In genomic region chr2:128277961-128278681, GRCh38 we compare ENCODE assay signal across 23 cellular contexts. TPM values are rescaled to one million over a fixed set of nuclear protein-coding genes. Genes with fewer than 3 reads are reported as not detected.
DNase-seq lines count a peak whose midpoint lies in the region; ATAC-seq and TF ChIP-seq lines count a peak whose summit lies in the region.
"Had no signal": no experiment of that assay in that cellular context is flagged by ENCODE, and none has a peak within 500 bp of the region (broad histone marks: within the 10 kb centered on the region; RNA-seq: fewer than 3 reads in every experiment).

No MANE protein-coding gene starts in this region.

- H4K91ac ChIP-seq in trophoblast cell (ENCODE audit: low read depth, low read length) = no peak overlapping the region

- CTCF ChIA-PET in HEK293 (lab: Yijun Ruan, JAX) = interaction anchor here (0.5 to 0.7 kb wide), 2 partner anchors 52 to 485 kb away, joined by 3 to 4 read pairs; no protein-coding TSS in a partner anchor
- CTCF ChIA-PET in activated B cell treated with CpG ODN at 0.5 μM for 24 hours (lab: Charles Lee) = no interaction called here
- CTCF ChIA-PET in OCI-LY7 (lab: Charles Lee; ENCODE audit: unreplicated experiment) = no interaction called here

- WGBS in trophoblast cell (ENCODE audit: extremely low coverage, insufficient coverage, insufficient read length) = no CpG with 5 or more reads among the region's 14 CpGs

- H3K4ac ChIP-seq in trophoblast cell (ENCODE audit: low read depth, low read length) = no peak overlapping the region

- H3K27me3 ChIP-seq in left lung (no peaks in the 10 kb centered on the region), trophoblast cell (ENCODE audit: insufficient read depth, low read length) (no peaks in the 10 kb centered on the region)
- H3K27me3 ChIP-seq: brain microvascular endothelial cell, SJCRH30 had no signal

- H3K79me2 ChIP-seq in trophoblast cell (ENCODE audit: control insufficient read depth, insufficient read depth, low read length, poor library complexity) (no peaks in the 10 kb centered on the region), OCI-LY7 (ENCODE audit: insufficient read depth, low read depth, low read length) (no peaks in the 10 kb centered on the region)

- intact Hi-C loops in activated B cell treated with CpG ODN at 0.5 μM for 24 hours (cut with micrococcal nuclease) = no loop called here
- intact Hi-C loops in left lung (cut with DNase I) = no loop called here
- intact Hi-C loops in OCI-LY7 (cut with micrococcal nuclease; ENCODE audit: unreplicated experiment) = no loop called here

- H4K20me1 ChIP-seq in OCI-LY7 (ENCODE audit: insufficient read depth, low read length) = no peaks in the 10 kb centered on the region

- H3K4me1 ChIP-seq in HEK293 (ENCODE audit: control insufficient read depth, insufficient read depth, low read length) = no peaks in the 10 kb centered on the region
- peaks cover 7 to 33% of the 10 kb centered on the region in 2 donors for H3K4me1 ChIP-seq in left lung
- H3K4me1 ChIP-seq in trophoblast cell (ENCODE audit: control insufficient read depth in 1 of 2, insufficient read depth in 2 of 2, low read length in 2 of 2) = peaks cover 10 to 12% of the 10 kb centered on the region in 2 experiments
- no peaks in the 10 kb centered on the region for H3K4me1 ChIP-seq in OCI-LY7 (ENCODE audit: insufficient read depth, low read length, poor library complexity, severe bottlenecking)
- H3K4me1 ChIP-seq: SJCRH30 had no signal

- H3K4me3 ChIP-seq in HEK293 (ENCODE audit: low read depth, low read length) = no peak overlapping the region
- no peak overlapping the region for H3K4me3 ChIP-seq in left lung
- H3K4me3 ChIP-seq in trophoblast cell (ENCODE audit: low read depth, low read length) = no peak overlapping the region
- no peak overlapping the region for H3K4me3 ChIP-seq in OCI-LY7 (ENCODE audit: low read depth, low read length, poor library complexity, severe bottlenecking)
- H3K4me3 ChIP-seq: GM23248, SJCRH30 had no signal

- H2BK12ac ChIP-seq in trophoblast cell (ENCODE audit: low read length) = no peak overlapping the region

- H3K4me2 ChIP-seq in trophoblast cell (ENCODE audit: low read length) (no peak overlapping the region), OCI-LY7 (ENCODE audit: low read length) (no peak overlapping the region)

- no TSS peak for BruUV-seq in OCI-LY7 (replicated peaks; lab: Mats Ljungman, UMichigan)

- no peak overlapping the region for H3K27ac Mint-ChIP-seq in activated B cell treated with CpG ODN at 0.5 μM for 24 hours
- H3K27ac Mint-ChIP-seq: activated naive CD8-positive, alpha-beta T cell; T-helper 1 cell treated with Interleukin-12 subunit alpha and Interleukin-12 subunit beta and Interleukin-4 antibody, amounts not matched to agents 30 μg/mL and 1 μg/mL, for 36 hours had no signal

- H4K8ac ChIP-seq in trophoblast cell (ENCODE audit: low read depth, low read length) = no peak overlapping the region

- no peak for ATAC-seq in activated B cell treated with CpG ODN at 0.5 μM for 24 hours (ENCODE audit: low read depth)
- peak; percentile 36 for ATAC-seq in left lung
- ATAC-seq: stimulated activated naive CD8-positive, alpha-beta T cell treated with anti-CD3 and anti-CD28 coated beads, Interleukin-15, amount 100 ng/mL, for 72 hours had no signal

- H2BK120ac ChIP-seq in trophoblast cell (ENCODE audit: insufficient read depth, low read length, poor library complexity) = no peak overlapping the region

- no peaks in the 10 kb centered on the region for H3K27me3 Mint-ChIP-seq in activated B cell treated with CpG ODN at 0.5 μM for 24 hours
- H3K27me3 Mint-ChIP-seq: activated naive CD8-positive, alpha-beta T cell; stimulated activated naive CD8-positive, alpha-beta T cell treated with anti-CD3 and anti-CD28 coated beads, Interleukin-15, amount 100 ng/mL, for 72 hours had no signal

- no peak overlapping the region for H3K9ac ChIP-seq in trophoblast cell (ENCODE audit: low read length)
- H3K9ac ChIP-seq: GM23248 had no signal

- no peak overlapping the region for H2BK5ac ChIP-seq in trophoblast cell (ENCODE audit: low read depth, low read length, poor library complexity)

- no peaks in the 10 kb centered on the region for H3K79me1 ChIP-seq in trophoblast cell (ENCODE audit: low read length)

- H3K14ac ChIP-seq in trophoblast cell (ENCODE audit: low read length) = no peak overlapping the region

- no peak overlapping the region for H3K18ac ChIP-seq in trophoblast cell (ENCODE audit: low read length)

- H3K36me3 ChIP-seq in HEK293 (ENCODE audit: control insufficient read depth in 2 of 2, insufficient read depth in 1 of 2, low read length in 2 of 2) (peaks cover 0 to 42% of the 10 kb centered on the region in 2 experiments; a peak in 2 of 3 replicates), left lung (peaks cover 0 to 16% of the 10 kb centered on the region in 2 donors), trophoblast cell (ENCODE audit: control insufficient read depth in 1 of 2, insufficient read depth in 2 of 2, low read length in 2 of 2) (peaks cover 4 to 9% of the 10 kb centered on the region in 2 experiments), OCI-LY7 (ENCODE audit: insufficient read depth, low read length) (peaks cover 21% of the 10 kb centered on the region)
- H3K36me3 ChIP-seq: SJCRH30 had no signal

- H3K9me2 ChIP-seq in OCI-LY7 (ENCODE audit: insufficient read depth, low read length) = no peaks in the 10 kb centered on the region

- POLR2A ChIA-PET in HEK293 (lab: Yijun Ruan, JAX) (no interaction called here), activated B cell treated with CpG ODN at 0.5 μM for 24 hours (lab: Charles Lee) (no interaction called here), OCI-LY7 (lab: Charles Lee) (interaction anchor here (0.5 kb wide), 1 partner anchor 14 kb away, joined by 3 read pairs; no protein-coding TSS in a partner anchor)

- H3K4me1 Mint-ChIP-seq in activated B cell treated with CpG ODN at 0.5 μM for 24 hours = peaks cover 35% of the 10 kb centered on the region

- H3K9me3 ChIP-seq in HEK293 (ENCODE audit: control insufficient read depth, insufficient read depth, low read depth, low read length) = no peaks in the 10 kb centered on the region
- peaks cover 0 to 16% of the 10 kb centered on the region in 2 donors for H3K9me3 ChIP-seq in left lung
- no peaks in the 10 kb centered on the region for H3K9me3 ChIP-seq in trophoblast cell (ENCODE audit: insufficient read depth, low read depth, low read length)
- H3K9me3 ChIP-seq in OCI-LY7 (ENCODE audit: low read length) = peaks cover 10% of the 10 kb centered on the region; the same call in 1 of the 2 replicates

- DNase-seq in activated B cell treated with CpG ODN at 0.5 μM for 24 hours (peak; percentile 10), left lung (peak; percentile 28 to 79), trophoblast cell (peak; percentile 77 to 81), OCI-LY7 (ENCODE audit: low spot score) (no peak), NCI-H146 treated with DMSO at 0.1 percent for 48 hours (lab: John Stamatoyannopoulos, UW; ENCODE audit: unreplicated experiment) (no peak), mucosa of gallbladder (ENCODE audit: low spot score) (no peak)
- DNase-seq in stimulated activated CD4-positive, alpha-beta T cell treated with anti-CD3 and anti-CD28 coated beads, Interleukin-4, amount 100 ng/mL, for 4 hours = no peak
- DNase-seq: activated CD4-positive, alpha-beta T cell treated with anti-CD3 and anti-CD28 coated beads, Interleukin-2, amount 50 U/mL, for 48 hours; brain microvascular endothelial cell; GM23248; Karpas-422; kidney glomerular epithelial cell; NCI-H1048; NCI-H526; occipital lobe; OCI-M1; SJCRH30; stimulated activated naive CD8-positive, alpha-beta T cell treated with anti-CD3 and anti-CD28 coated beads, Interleukin-15, amount 100 ng/mL, for 72 hours had no signal

- H3K23ac ChIP-seq in trophoblast cell (ENCODE audit: low read length) = no peak overlapping the region

- no peak overlapping the region for H3K4me3 Mint-ChIP-seq in activated B cell treated with CpG ODN at 0.5 μM for 24 hours
- H3K4me3 Mint-ChIP-seq: activated naive CD8-positive, alpha-beta T cell; stimulated activated naive CD8-positive, alpha-beta T cell treated with anti-CD3 and anti-CD28 coated beads, Interleukin-15, amount 100 ng/mL, for 72 hours; T-helper 1 cell treated with Interleukin-12 subunit alpha and Interleukin-12 subunit beta and Interleukin-4 antibody, amounts not matched to agents 30 μg/mL and 1 μg/mL, for 36 hours had no signal

- H3K9me3 Mint-ChIP-seq in activated B cell treated with CpG ODN at 0.5 μM for 24 hours = peaks cover 17% of the 10 kb centered on the region

- H2AK5ac ChIP-seq in trophoblast cell (ENCODE audit: low read length) = no peak overlapping the region

- no peak for TF ChIP-seq CTCF in HEK293 (tag by site-specific recombination; IDR thresholded peaks at IDR 0.05)
- no peak for TF ChIP-seq CTCF in activated B cell treated with CpG ODN at 0.5 μM for 24 hours (IDR thresholded peaks at IDR 0.05)
- TF ChIP-seq CTCF in left lung (IDR thresholded peaks at IDR 0.05) = no peak
- no peak for TF ChIP-seq CTCF in OCI-LY7 (conservative IDR thresholded peaks at IDR 0.05; ENCODE audit: low read length)

- H3K36me3 Mint-ChIP-seq in activated B cell treated with CpG ODN at 0.5 μM for 24 hours (ENCODE audit: low read depth) = peaks cover 30% of the 10 kb centered on the region

- H2AFZ ChIP-seq in trophoblast cell (ENCODE audit: insufficient read depth, low read length, poor library complexity) (no peak overlapping the region), OCI-LY7 (ENCODE audit: low read length) (no peak overlapping the region)
- H2AFZ ChIP-seq: GM23248 had no signal

- no peak overlapping the region for H4K12ac ChIP-seq in trophoblast cell (ENCODE audit: low read depth, low read length)

- H3K27ac ChIP-seq in HEK293 (ENCODE audit: extremely low read depth, low read depth, low read length) = no peak overlapping the region
- H3K27ac ChIP-seq in left lung = no peak overlapping the region
- no peak overlapping the region for H3K27ac ChIP-seq in trophoblast cell (ENCODE audit: low read depth, low read length)
- no peak overlapping the region for H3K27ac ChIP-seq in OCI-LY7 (ENCODE audit: low read depth, low read length, poor library complexity, severe bottlenecking)
- H3K27ac ChIP-seq: brain microvascular endothelial cell, epithelial cell of prostate, GM23248, SJCRH30, VCaP had no signal

TF ChIP-seq in HEK293, 187 proteins besides CTCF, POLR2A, EP300 and RAD21:
- TF ChIP-seq ZIC2 (tag by site-specific recombination; IDR thresholded peaks at IDR 0.05) (peak; percentile 63), ZNF335 (tag by site-specific recombination; conservative IDR thresholded peaks at IDR 0.05) (no peak)
TF ChIP-seq in HEK293: peak in this region for 1.

RNA-seq across cellular contexts. Expression of gene HS6ST1, which starts 40.5 kb away (rescaled TPM):
- total RNA-seq in activated B cell treated with CpG ODN at 0.5 μM for 24 hours (14.1 and 16.9 TPM in 2 replicates), left lung (10 to 100 TPM; 30.8 to 38.0 TPM), OCI-LY7 (2022) (13.4 and 13.6 TPM in 2 replicates), mucosa of gallbladder (90.1 TPM)
- polyA plus RNA-seq in trophoblast cell (2013) = 26.6 and 27.7 TPM in 2 replicates
- total RNA-seq in OCI-LY7 (2014; rRNA removed; shearing (Covaris generic)) = 12.0 and 17.6 TPM in 2 replicates

Comparison
In these comparisons a context has a peak if more than half of its experiments do, and no peak if none do; other contexts are left out.
1. DNase-seq: peak in activated B cell treated with CpG ODN at 0.5 μM for 24 hours (single experiment), left lung (2 of 2) and trophoblast cell (2 of 2); none in stimulated activated CD4-positive, alpha-beta T cell treated with anti-CD3 and anti-CD28 coated beads, Interleukin-4, amount 100 ng/mL, for 4 hours (0 of 2), OCI-LY7 (single experiment), NCI-H146 treated with DMSO at 0.1 percent for 48 hours (single experiment) and mucosa of gallbladder (single experiment).